9 cellular contexts compared by ENCODE assay signal in the genomic region with DNA sequence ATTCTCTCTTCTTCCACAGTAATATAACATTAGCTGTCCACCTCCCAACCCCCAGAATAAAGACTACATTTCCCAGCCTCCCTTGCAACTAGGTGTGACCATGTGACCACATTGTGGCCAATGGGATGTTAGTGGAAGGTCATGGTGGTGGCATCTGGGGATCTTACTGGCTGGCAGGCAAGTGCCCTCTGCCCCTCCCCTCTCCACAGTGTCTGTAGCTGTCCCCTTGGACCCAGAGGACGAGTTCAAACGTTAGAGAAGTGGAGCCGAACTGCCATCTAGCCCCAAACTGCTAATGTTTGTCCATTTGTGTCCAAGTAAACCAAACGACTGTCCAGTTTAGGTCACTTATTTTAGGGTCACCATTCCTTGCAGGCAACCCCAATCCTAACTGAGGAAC. TPM values are rescaled to one million over a fixed set of nuclear protein-coding genes. Genes with fewer than 3 reads are reported as not detected.
DNase-seq lines count a peak whose midpoint lies in the region; ATAC-seq and TF ChIP-seq lines count a peak whose summit lies in the region.
"Had no signal": no experiment of that assay in that cellular context is flagged by ENCODE, and none has a peak within 500 bp of the region (broad histone marks: within the 10 kb centered on the region; RNA-seq: fewer than 3 reads in every experiment).

No MANE protein-coding gene starts in this region.

- H3K79me2 ChIP-seq in GM23248 (ENCODE audit: insufficient read depth), result no peaks in the 10 kb centered on the region

- DNase-seq in CMK (ENCODE audit: low read depth), result peak; percentile 64
- peak; percentile 62 for DNase-seq in GM23248
- peak; percentile 73 for DNase-seq in OCI-M1 (lab: John Stamatoyannopoulos, UW)
- peak; percentile 26 for DNase-seq in cerebellum (ENCODE audit: low spot score)
- peak in 1 of 2 donors; percentile 49 for DNase-seq in aorta
- no peak for DNase-seq in SHP77 treated with DMSO at 0.1 percent for 48 hours (lab: John Stamatoyannopoulos, UW)

- ATAC-seq in aorta (ENCODE audit: low FRiP score) (peak; percentile 77), HG02884 (IDR thresholded peaks at IDR 0.05; ENCODE audit: unreplicated experiment) (no peak)

- H3K4me3 ChIP-seq in GM23248 (no peak overlapping the region), liver (ENCODE audit: low read depth in 1 of 3, low read length in 3 of 3) (no peak overlapping the region), aorta (ENCODE audit: low read length in 2 of 2) (no peak overlapping the region)

- H3K36me3 ChIP-seq in GM23248 (ENCODE audit: low read depth), result no peaks in the 10 kb centered on the region
- no peaks in the 10 kb centered on the region for H3K36me3 ChIP-seq in liver (ENCODE audit: control insufficient read depth in 4 of 4, insufficient read depth in 3 of 4, low read depth in 1 of 4, low read length in 3 of 4)
- H3K36me3 ChIP-seq in aorta (ENCODE audit: control insufficient read depth in 1 of 2, insufficient read depth in 2 of 2, low read length in 1 of 2), result no peaks in the 10 kb centered on the region

- H4K20me1 ChIP-seq in GM23248 (ENCODE audit: insufficient read depth), result no peaks in the 10 kb centered on the region

- H2AFZ ChIP-seq in GM23248, result peak overlapping the region; percentile 55; the same call in 1 of the 2 replicates

- no peak overlapping the region for H3K9ac ChIP-seq in GM23248
- no peak overlapping the region for H3K9ac ChIP-seq in liver (ENCODE audit: low read depth in 1 of 2, low read length in 2 of 2)

- no peak overlapping the region for H3K27ac ChIP-seq in GM23248
- no peak overlapping the region for H3K27ac ChIP-seq in liver (ENCODE audit: low read depth in 1 of 2, low read length in 2 of 2)
- no peak overlapping the region for H3K27ac ChIP-seq in aorta (ENCODE audit: low read depth in 1 of 2, low read length in 2 of 2)

- H3K27me3 ChIP-seq in GM23248 (replicated peaks; ENCODE audit: insufficient read depth) (peaks cover 33% of the 10 kb centered on the region; the same call in 1 of the 2 replicates), liver (ENCODE audit: control insufficient read depth in 4 of 4, insufficient read depth in 4 of 4, low read length in 3 of 4) (no peaks in the 10 kb centered on the region), aorta (ENCODE audit: control insufficient read depth in 1 of 2, insufficient read depth in 2 of 2, low read length in 1 of 2) (no peaks in the 10 kb centered on the region)

- no peaks in the 10 kb centered on the region for H3K9me2 ChIP-seq in GM23248 (ENCODE audit: insufficient read depth)

- H3F3A ChIP-seq in GM23248 (ENCODE audit: insufficient read depth), result no peaks in the 10 kb centered on the region

- no peak for TF ChIP-seq RAD21 in liver (IDR thresholded peaks at IDR 0.05)

- in situ Hi-C loops in GM23248 (cut with MboI), result no loop called here

- no peak for TF ChIP-seq CTCF in liver (IDR thresholded peaks at IDR 0.05; ENCODE audit: low read depth, low read length, missing input control)

- H3K4me2 ChIP-seq in GM23248 (ENCODE audit: unreplicated experiment), result no peak overlapping the region

- 24 to 25% methylated on average over 4 of the region's 4 CpGs for WGBS in GM23248 (ENCODE audit: low coverage in 1 of 2, low lambda C conversion rate in 2 of 2, missing lambda C conversion rate in 2 of 2), 2 experiments
- 15% methylated on average over 4 of the region's 4 CpGs for WGBS in liver
- 21 to 29% methylated on average over 4 of the region's 4 CpGs for WGBS in aorta, 2 donors

- intact Hi-C loops in aorta (cut with DNase I), result no loop called here

- H3K4me1 ChIP-seq in GM23248 (ENCODE audit: insufficient read depth) (no peaks in the 10 kb centered on the region), liver (ENCODE audit: control insufficient read depth in 4 of 4, insufficient read depth in 4 of 4, low read length in 3 of 4) (peaks cover 0 to 4% (median 0%) of the 10 kb centered on the region in 4 donors), aorta (ENCODE audit: control insufficient read depth in 1 of 2, insufficient read depth in 2 of 2, low read length in 2 of 2) (no peaks in the 10 kb centered on the region)

- H3K9me3 ChIP-seq in GM23248 (ENCODE audit: low read depth) (no peaks in the 10 kb centered on the region), liver (ENCODE audit: control insufficient read depth in 4 of 4, low read length in 3 of 4) (no peaks in the 10 kb centered on the region), aorta (ENCODE audit: control insufficient read depth, low read length) (no peaks in the 10 kb centered on the region)

TF ChIP-seq in liver, 16 proteins besides CTCF, POLR2A, EP300 and RAD21:
- peak; percentile 92 for TF ChIP-seq SP1 (IDR thresholded peaks at IDR 0.05)
- TF ChIP-seq, protein P1, sequence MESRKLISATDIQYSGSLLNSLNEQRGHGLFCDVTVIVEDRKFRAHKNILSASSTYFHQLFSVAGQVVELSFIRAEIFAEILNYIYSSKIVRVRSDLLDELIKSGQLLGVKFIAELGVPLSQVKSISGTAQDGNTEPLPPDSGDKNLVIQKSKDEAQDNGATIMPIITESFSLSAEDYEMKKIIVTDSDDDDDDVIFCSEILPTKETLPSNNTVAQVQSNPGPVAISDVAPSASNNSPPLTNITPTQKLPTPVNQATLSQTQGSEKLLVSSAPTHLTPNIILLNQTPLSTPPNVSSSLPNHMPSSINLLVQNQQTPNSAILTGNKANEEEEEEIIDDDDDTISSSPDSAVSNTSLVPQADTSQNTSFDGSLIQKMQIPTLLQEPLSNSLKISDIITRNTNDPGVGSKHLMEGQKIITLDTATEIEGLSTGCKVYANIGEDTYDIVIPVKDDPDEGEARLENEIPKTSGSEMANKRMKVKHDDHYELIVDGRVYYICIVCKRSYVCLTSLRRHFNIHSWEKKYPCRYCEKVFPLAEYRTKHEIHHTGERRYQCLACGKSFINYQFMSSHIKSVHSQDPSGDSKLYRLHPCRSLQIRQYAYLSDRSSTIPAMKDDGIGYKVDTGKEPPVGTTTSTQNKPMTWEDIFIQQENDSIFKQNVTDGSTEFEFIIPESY (IDR thresholded peaks at IDR 0.05), result no peak
- TF ChIP-seq, protein P2, sequence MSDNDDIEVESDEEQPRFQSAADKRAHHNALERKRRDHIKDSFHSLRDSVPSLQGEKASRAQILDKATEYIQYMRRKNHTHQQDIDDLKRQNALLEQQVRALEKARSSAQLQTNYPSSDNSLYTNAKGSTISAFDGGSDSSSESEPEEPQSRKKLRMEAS (IDR thresholded peaks at IDR 0.05), result no peak
- TF ChIP-seq YY1 (IDR thresholded peaks at IDR 0.05), result peak; percentile 15
- peak; percentile 63 for TF ChIP-seq HNF4G (IDR thresholded peaks at IDR 0.05)
- TF ChIP-seq RXRA (IDR thresholded peaks at IDR 0.05), result peak in 1 of 2 donors; percentile 57
- peak; percentile 89 to 97 for TF ChIP-seq HNF4A (conservative IDR thresholded peaks at IDR 0.05)

RNA-seq across cellular contexts. Expression of a gene that starts 26.6 kb away (rescaled TPM):
- not detected in 2 replicates for total RNA-seq in GM23248 (2014; rRNA removed; shearing (Covaris generic))
- not detected in 2 replicates for polyA plus RNA-seq in GM23248 (2016; fragmentation: Nextera tagmentation; extraction: Ambion mirVana)
- not detected for total RNA-seq in cerebellum
- not detected for total RNA-seq in liver
- not detected for polyA plus RNA-seq in liver
- total RNA-seq in aorta, result not detected
- under 1 TPM; 0.03 to 0.13 TPM for polyA plus RNA-seq in aorta
- total RNA-seq: epithelial cell of proximal tubule had no signal

RNA-seq across cellular contexts. Expression of a gene that starts 28.2 kb away (rescaled TPM):
- 0.13 and 0.76 TPM in 2 replicates for total RNA-seq in GM23248 (2014; rRNA removed; shearing (Covaris generic))
- polyA plus RNA-seq in GM23248 (2016; fragmentation: Nextera tagmentation; extraction: Ambion mirVana), result 0.35 and 0.87 TPM in 2 replicates
- 2.4 TPM for total RNA-seq in cerebellum
- 1 to 10 TPM; 1.5 to 4.2 TPM for total RNA-seq in liver
- polyA plus RNA-seq in liver, result 1 to 10 TPM; 1.0 to 5.2 TPM
- 10 to 100 TPM; 11.8 to 33.5 TPM for total RNA-seq in aorta
- 10 to 100 TPM; 23.0 to 72.2 TPM for polyA plus RNA-seq in aorta
- total RNA-seq: epithelial cell of proximal tubule had no signal
